In the genomic region with DNA sequence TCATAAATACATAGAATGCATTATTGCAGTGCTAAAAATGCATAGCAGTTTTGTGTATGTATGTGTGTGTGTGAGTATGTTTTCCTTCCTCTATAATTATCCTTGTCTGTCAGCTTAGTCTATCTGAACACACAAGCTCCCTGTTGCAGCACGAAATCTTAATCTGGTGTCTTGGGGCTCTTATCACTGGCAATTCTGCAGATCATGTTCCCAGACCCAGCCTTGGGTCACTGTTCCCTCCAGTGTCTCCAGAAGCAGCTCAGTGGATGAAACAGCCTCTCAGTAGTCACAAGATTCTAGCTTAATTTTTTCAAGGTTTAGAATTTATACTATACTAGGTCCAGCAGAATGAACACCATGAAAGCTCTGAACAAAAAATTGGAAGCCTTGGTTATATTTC, we compare ENCODE assay signal across 16 cellular contexts.
"Had no signal": no experiment of that assay in that cellular context is flagged by ENCODE, and none has a peak within 500 bp of the region (broad histone marks: within the 10 kb centered on the region; RNA-seq: fewer than 3 reads in every experiment).

No MANE protein-coding gene starts in this region.

- H3K9me3 Mint-ChIP-seq: activated naive CD4-positive, alpha-beta T cell treated with anti-CD3 and anti-CD28 coated beads, Interleukin-2, amount 50 U/mL, for 72 hours; activated T-helper 1 cell treated with anti-CD3 and anti-CD28 coated beads, Interleukin-12 subunit alpha, Interleukin-12 subunit beta, Interleukin-2, Interleukin-4 antibody, amounts not matched to agents 30 ng/mL and 10 ng/mL and 1 ng/mL, durations not matched to agents 14 hours and 24 hours and 36 hours; effector memory CD8-positive, alpha-beta T cell; stimulated activated memory B cell treated with anti-CD40 and anti-IgM and Interleukin-4, amounts not matched to agents 10 μg/mL and 1 μg/mL and 100 μg/mL, for 72 hours had no signal

- H3K4me1 Mint-ChIP-seq: nephron progenitor cell; stimulated activated memory B cell treated with anti-CD40 and anti-IgM and Interleukin-4, amounts not matched to agents 10 μg/mL and 1 μg/mL and 100 μg/mL, for 72 hours had no signal

- H3K4me1 ChIP-seq: lower lobe of right lung, upper lobe of right lung had no signal

- H3K4me3 ChIP-seq: hepatocyte, lower lobe of right lung, spleen, upper lobe of right lung had no signal

- H3K36me3 Mint-ChIP-seq: activated naive CD4-positive, alpha-beta T cell treated with anti-CD3 and anti-CD28 coated beads, Interleukin-2, amount 50 U/mL, for 72 hours; stimulated activated memory B cell treated with anti-CD40 and anti-IgM and Interleukin-4, amounts not matched to agents 10 μg/mL and 1 μg/mL and 100 μg/mL, for 72 hours had no signal

- H3K79me2 ChIP-seq: hepatocyte had no signal

- H3K4me2 ChIP-seq: hepatocyte had no signal

- H3K9me3 ChIP-seq: lower lobe of right lung, spleen, upper lobe of right lung had no signal

- H2AFZ ChIP-seq: hepatocyte had no signal

- H3K36me3 ChIP-seq: lower lobe of right lung, spleen, upper lobe of right lung had no signal

- H3K27me3 ChIP-seq: hepatocyte, spleen, upper lobe of right lung had no signal

- H3K27ac ChIP-seq: hepatocyte, lower lobe of right lung, spleen, upper lobe of right lung had no signal

- H3K27me3 Mint-ChIP-seq: effector memory CD8-positive, alpha-beta T cell; stimulated activated memory B cell treated with anti-CD40 and anti-IgM and Interleukin-4, amounts not matched to agents 10 μg/mL and 1 μg/mL and 100 μg/mL, for 72 hours had no signal

- H3K4me3 Mint-ChIP-seq: activated T-helper 1 cell treated with anti-CD3 and anti-CD28 coated beads, Interleukin-12 subunit alpha, Interleukin-12 subunit beta, Interleukin-2, Interleukin-4 antibody, amounts not matched to agents 30 ng/mL and 10 ng/mL and 1 ng/mL, durations not matched to agents 14 hours and 24 hours and 36 hours; effector memory CD8-positive, alpha-beta T cell; nephron progenitor cell; stimulated activated memory B cell treated with anti-CD40 and anti-IgM and Interleukin-4, amounts not matched to agents 10 μg/mL and 1 μg/mL and 100 μg/mL, for 72 hours had no signal

- DNase-seq: activated CD4-positive, alpha-beta T cell treated with anti-CD3 and anti-CD28 coated beads, Interleukin-2, amount 50 U/mL, for 48 hours; activated gamma-delta T cell treated with Interleukin-2 at 50 U/mL for 16 hours; effector memory CD8-positive, alpha-beta T cell; left cardiac atrium; lower lobe of right lung; midbrain; nephron progenitor cell; nucleus accumbens; spleen; stimulated activated CD4-positive, alpha-beta T cell treated with anti-CD3 and anti-CD28 coated beads, Interleukin-4, amount 100 ng/mL, for 4 hours; T1000; upper lobe of right lung had no signal

- H3K27ac Mint-ChIP-seq: activated naive CD4-positive, alpha-beta T cell treated with anti-CD3 and anti-CD28 coated beads, Interleukin-2, amount 50 U/mL, for 72 hours; activated T-helper 1 cell treated with anti-CD3 and anti-CD28 coated beads, Interleukin-12 subunit alpha, Interleukin-12 subunit beta, Interleukin-2, Interleukin-4 antibody, amounts not matched to agents 30 ng/mL and 10 ng/mL and 1 ng/mL, durations not matched to agents 14 hours and 24 hours and 36 hours; effector memory CD8-positive, alpha-beta T cell; nephron progenitor cell; stimulated activated memory B cell treated with anti-CD40 and anti-IgM and Interleukin-4, amounts not matched to agents 10 μg/mL and 1 μg/mL and 100 μg/mL, for 72 hours had no signal
